1 cellular context compared by ENCODE assay signal in genomic region chr7:105268511-105269392, GRCh38.
A peak's percentile ranks its signal among the peaks of the same experiment; 100 is the strongest.
TF ChIP-seq lines count a peak whose summit lies in the region.

No MANE protein-coding gene starts in this region.

TF ChIP-seq in HEK293, 187 proteins besides CTCF, POLR2A, EP300 and RAD21 (continued from another document):
- TF ChIP-seq ZNF518A (tag by site-specific recombination; conservative IDR thresholded peaks at IDR 0.05; ENCODE audit: low read depth) (0 out of 2 replicates have a peak, but pooled peaks have one; percentile 13), ZNF660 (tag by site-specific recombination; IDR thresholded peaks at IDR 0.05) (peak; percentile 57; the same call in 1 of the 2 replicates)
